9 cellular contexts compared by ENCODE assay signal in the genomic region with DNA sequence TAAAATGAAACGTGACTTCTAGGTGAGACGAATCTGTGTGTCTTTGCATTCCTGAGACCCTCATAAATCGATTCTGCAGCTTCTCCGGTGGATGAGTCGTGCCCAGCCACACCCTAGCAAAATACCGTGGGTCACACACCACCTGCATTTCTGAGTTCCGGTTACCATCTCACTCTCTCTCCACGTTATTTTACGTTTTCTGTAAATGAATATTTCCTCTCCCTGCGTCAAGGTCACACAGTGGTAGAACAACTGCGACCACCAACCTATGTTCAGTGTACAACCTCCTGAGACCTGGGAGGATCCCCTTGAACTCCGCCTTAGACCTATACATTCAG. TPM values are rescaled to one million over a fixed set of nuclear protein-coding genes. Genes with fewer than 3 reads are reported as not detected.
DNase-seq lines count a peak whose midpoint lies in the region; ATAC-seq and TF ChIP-seq lines count a peak whose summit lies in the region.
"Had no signal": no experiment of that assay in that cellular context is flagged by ENCODE, and none has a peak within 500 bp of the region (broad histone marks: within the 10 kb centered on the region; RNA-seq: fewer than 3 reads in every experiment).

No MANE protein-coding gene starts in this region.

- no peak overlapping the region for H3K4me3 Mint-ChIP-seq in CD4-positive, alpha-beta T cell
- no peak overlapping the region for H3K4me3 Mint-ChIP-seq in neural progenitor cell
- H3K4me3 Mint-ChIP-seq: activated naive CD8-positive, alpha-beta T cell treated with anti-CD3 and anti-CD28 coated beads, Interleukin-2, amount 10 ng/mL, durations not matched to agents 7 days and 5 days had no signal

- H3K4me3 ChIP-seq in duodenal mucosa (ENCODE audit: low read depth in 1 of 2, low read length in 2 of 2) (peak overlapping the region; percentile 82 to 93), neural progenitor cell (peak overlapping the region; percentile 98)

- intact Hi-C loops in CD4-positive, alpha-beta T cell (cut with DNase I, micrococcal nuclease) = loop anchor here (2.0 to 10.0 kb wide), 6 partner anchors 25 to 1351 kb away; a partner anchor contains a TSS

- peak overlapping the region; percentile 77 for H3K27ac ChIP-seq in CD4-positive, alpha-beta T cell (ENCODE audit: low read depth, low read length)
- H3K27ac ChIP-seq in KOPT-K1 (ENCODE audit: low read depth, low read length, poor library complexity, severe bottlenecking) = peak overlapping the region; percentile 97
- H3K27ac ChIP-seq in duodenal mucosa (ENCODE audit: low read depth, low read length) = peak overlapping the region; percentile 98
- H3K27ac ChIP-seq in neural progenitor cell = no peak overlapping the region

- H3F3A ChIP-seq in neural progenitor cell (ENCODE audit: low read depth) = peaks cover 11% of the 10 kb centered on the region

- H3K4me1 Mint-ChIP-seq in CD4-positive, alpha-beta T cell (ENCODE audit: low read depth) = peaks cover 19% of the 10 kb centered on the region
- peaks cover 11% of the 10 kb centered on the region for H3K4me1 Mint-ChIP-seq in neural progenitor cell

- no peak overlapping the region for H3K27ac Mint-ChIP-seq in CD4-positive, alpha-beta T cell
- no peak overlapping the region for H3K27ac Mint-ChIP-seq in neural progenitor cell
- H3K27ac Mint-ChIP-seq: activated naive CD8-positive, alpha-beta T cell treated with anti-CD3 and anti-CD28 coated beads, Interleukin-2, amount 10 ng/mL, durations not matched to agents 7 days and 5 days had no signal

- H4K20me1 ChIP-seq in neural progenitor cell (ENCODE audit: low read depth) = peaks cover 53% of the 10 kb centered on the region

- TF ChIP-seq CTCF in CD4-positive, alpha-beta T cell (IDR thresholded peaks at IDR 0.05) = no peak
- no peak for TF ChIP-seq CTCF in neural progenitor cell (IDR thresholded peaks at IDR 0.05)

- H3K9me3 Mint-ChIP-seq in CD4-positive, alpha-beta T cell = no peaks in the 10 kb centered on the region
- no peaks in the 10 kb centered on the region for H3K9me3 Mint-ChIP-seq in neural progenitor cell
- H3K9me3 Mint-ChIP-seq: activated naive CD8-positive, alpha-beta T cell treated with anti-CD3 and anti-CD28 coated beads, Interleukin-2, amount 10 ng/mL, durations not matched to agents 7 days and 5 days had no signal

- H3K4me1 ChIP-seq in duodenal mucosa (ENCODE audit: control insufficient read depth in 1 of 2, insufficient read depth in 2 of 2, low read length in 2 of 2) = peaks cover 22 to 24% of the 10 kb centered on the region in 2 donors
- H3K4me1 ChIP-seq in neural progenitor cell = peaks cover 16% of the 10 kb centered on the region

- H2AFZ ChIP-seq in neural progenitor cell (replicated peaks) = no peak overlapping the region

- POLR2A ChIA-PET in CD4-positive, alpha-beta T cell (lab: Charles Lee) = interaction anchor here (0.9 to 6.1 kb wide), 4 partner anchors 12 to 283 kb away, joined by 3 to 48 read pairs (median 6); a partner anchor contains a TSS

- no peak for ATAC-seq in CD4-positive, alpha-beta T cell (ENCODE audit: poor library complexity)
- no peak for ATAC-seq in HG03097 (IDR thresholded peaks at IDR 0.05; ENCODE audit: low FRiP score, unreplicated experiment)
- ATAC-seq in GM19351 (IDR thresholded peaks at IDR 0.05; ENCODE audit: unreplicated experiment) = no peak

- no peak for DNase-seq in CD4-positive, alpha-beta T cell
- no peak for DNase-seq in neural progenitor cell (ENCODE audit: low spot score)
- no peak for DNase-seq in stimulated activated CD4-positive, alpha-beta T cell treated with anti-CD3 and anti-CD28 coated beads, Interleukin-12 subunit alpha, Interleukin-12 subunit beta, amount 100 ng/mL, for 4 hours
- DNase-seq in stimulated activated CD4-positive, alpha-beta T cell treated with anti-CD3 and anti-CD28 coated beads, Interleukin-4, amount 100 ng/mL, for 4 hours = no peak
- DNase-seq: activated naive CD8-positive, alpha-beta T cell treated with anti-CD3 and anti-CD28 coated beads, Interleukin-2, amount 10 ng/mL, durations not matched to agents 7 days and 5 days had no signal

- H3K36me3 Mint-ChIP-seq in CD4-positive, alpha-beta T cell (ENCODE audit: low read depth) = peaks cover 11% of the 10 kb centered on the region
- H3K36me3 Mint-ChIP-seq in neural progenitor cell = peaks cover 18% of the 10 kb centered on the region

- no peaks in the 10 kb centered on the region for H3K27me3 Mint-ChIP-seq in CD4-positive, alpha-beta T cell
- peaks cover 2% of the 10 kb centered on the region for H3K27me3 Mint-ChIP-seq in neural progenitor cell (ENCODE audit: insufficient read depth, low read depth)
- H3K27me3 Mint-ChIP-seq: activated naive CD8-positive, alpha-beta T cell treated with anti-CD3 and anti-CD28 coated beads, Interleukin-2, amount 10 ng/mL, durations not matched to agents 7 days and 5 days had no signal

- no peaks in the 10 kb centered on the region for H3K27me3 ChIP-seq in CD4-positive, alpha-beta T cell (ENCODE audit: control insufficient read depth, insufficient read depth, low read length)
- H3K27me3 ChIP-seq in duodenal mucosa (ENCODE audit: control insufficient read depth in 1 of 2, insufficient read depth in 2 of 2, low read length in 2 of 2) (no peaks in the 10 kb centered on the region), neural progenitor cell (no peaks in the 10 kb centered on the region)

- peak overlapping the region; percentile 83 to 94 for H3K9ac ChIP-seq in duodenal mucosa (ENCODE audit: low read depth in 1 of 2, low read length in 2 of 2)
- H3K9ac ChIP-seq in neural progenitor cell = peak overlapping the region; percentile 90

- H3K9me3 ChIP-seq in CD4-positive, alpha-beta T cell (ENCODE audit: control insufficient read depth, low read length) = no peaks in the 10 kb centered on the region
- H3K9me3 ChIP-seq in KOPT-K1 (ENCODE audit: insufficient read depth, low read length, poor library complexity, severe bottlenecking) = no peaks in the 10 kb centered on the region
- H3K9me3 ChIP-seq in duodenal mucosa (ENCODE audit: control insufficient read depth in 1 of 2, low read length in 2 of 2) = no peaks in the 10 kb centered on the region
- no peaks in the 10 kb centered on the region for H3K9me3 ChIP-seq in neural progenitor cell (ENCODE audit: low read depth)

- H3K4me2 ChIP-seq in neural progenitor cell = peak overlapping the region; percentile 88

- peaks cover 59% of the 10 kb centered on the region for H3K79me2 ChIP-seq in neural progenitor cell (ENCODE audit: low read depth)

- CTCF ChIA-PET in CD4-positive, alpha-beta T cell (lab: Charles Lee) = interaction anchor here (1.5 to 1.8 kb wide), 2 partner anchors 25 to 280 kb away, joined by 3 to 9 read pairs; no protein-coding TSS in a partner anchor

- H3K36me3 ChIP-seq in KOPT-K1 (ENCODE audit: insufficient read depth, low read length) (peaks cover 51% of the 10 kb centered on the region), duodenal mucosa (ENCODE audit: control insufficient read depth in 1 of 2, insufficient read depth in 2 of 2, low read length in 2 of 2) (peaks cover 0 to 22% of the 10 kb centered on the region in 2 donors), neural progenitor cell (peaks cover 3% of the 10 kb centered on the region)

RNA-seq across cellular contexts. Expression of a gene that starts 1.1 kb away (rescaled TPM):
- 10 to 100 TPM; 24.4 to 26.1 TPM for total RNA-seq in CD4-positive, alpha-beta T cell
- 154 and 158 TPM in 2 replicates for total RNA-seq in neural progenitor cell (ENCODE audit: low replicate concordance)
